In genomic region chr4:98794565-98795205, GRCh38 we compare ENCODE assay signal across 1 cellular context.
TF ChIP-seq lines count a peak whose summit lies in the region.

No MANE protein-coding gene starts in this region.

TF ChIP-seq in GM12878, 131 proteins besides CTCF, POLR2A, EP300 and RAD21:
- TF ChIP-seq ZNF592 (IDR thresholded peaks at IDR 0.05), result no peak
- no peak for TF ChIP-seq ZBTB11 (CRISPR knock-in tag; IDR thresholded peaks at IDR 0.05)
- TF ChIP-seq FOS (IDR thresholded peaks at IDR 0.05; ENCODE audit: borderline replicate concordance, extremely low read depth, insufficient read length), result no peak
- no peak for TF ChIP-seq HCFC1 (IDR thresholded peaks at IDR 0.05; ENCODE audit: low read length)
- TF ChIP-seq SIX5 (IDR thresholded peaks at IDR 0.05; ENCODE audit: low read depth, low read length, severe bottlenecking), result no peak
- TF ChIP-seq CEBPB (IDR thresholded peaks at IDR 0.05; ENCODE audit: borderline replicate concordance in 1 of 2, low read depth in 2 of 2, low read length in 2 of 2), result no peak
- no peak for TF ChIP-seq BRCA1 (IDR thresholded peaks at IDR 0.05; ENCODE audit: low read depth, low read length)
- TF ChIP-seq, protein P1, sequence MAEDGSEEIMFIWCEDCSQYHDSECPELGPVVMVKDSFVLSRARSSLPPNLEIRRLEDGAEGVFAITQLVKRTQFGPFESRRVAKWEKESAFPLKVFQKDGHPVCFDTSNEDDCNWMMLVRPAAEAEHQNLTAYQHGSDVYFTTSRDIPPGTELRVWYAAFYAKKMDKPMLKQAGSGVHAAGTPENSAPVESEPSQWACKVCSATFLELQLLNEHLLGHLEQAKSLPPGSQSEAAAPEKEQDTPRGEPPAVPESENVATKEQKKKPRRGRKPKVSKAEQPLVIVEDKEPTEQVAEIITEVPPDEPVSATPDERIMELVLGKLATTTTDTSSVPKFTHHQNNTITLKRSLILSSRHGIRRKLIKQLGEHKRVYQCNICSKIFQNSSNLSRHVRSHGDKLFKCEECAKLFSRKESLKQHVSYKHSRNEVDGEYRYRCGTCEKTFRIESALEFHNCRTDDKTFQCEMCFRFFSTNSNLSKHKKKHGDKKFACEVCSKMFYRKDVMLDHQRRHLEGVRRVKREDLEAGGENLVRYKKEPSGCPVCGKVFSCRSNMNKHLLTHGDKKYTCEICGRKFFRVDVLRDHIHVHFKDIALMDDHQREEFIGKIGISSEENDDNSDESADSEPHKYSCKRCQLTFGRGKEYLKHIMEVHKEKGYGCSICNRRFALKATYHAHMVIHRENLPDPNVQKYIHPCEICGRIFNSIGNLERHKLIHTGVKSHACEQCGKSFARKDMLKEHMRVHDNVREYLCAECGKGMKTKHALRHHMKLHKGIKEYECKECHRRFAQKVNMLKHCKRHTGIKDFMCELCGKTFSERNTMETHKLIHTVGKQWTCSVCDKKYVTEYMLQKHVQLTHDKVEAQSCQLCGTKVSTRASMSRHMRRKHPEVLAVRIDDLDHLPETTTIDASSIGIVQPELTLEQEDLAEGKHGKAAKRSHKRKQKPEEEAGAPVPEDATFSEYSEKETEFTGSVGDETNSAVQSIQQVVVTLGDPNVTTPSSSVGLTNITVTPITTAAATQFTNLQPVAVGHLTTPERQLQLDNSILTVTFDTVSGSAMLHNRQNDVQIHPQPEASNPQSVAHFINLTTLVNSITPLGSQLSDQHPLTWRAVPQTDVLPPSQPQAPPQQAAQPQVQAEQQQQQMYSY (CRISPR knock-in tag; IDR thresholded peaks at IDR 0.05), result no peak
- TF ChIP-seq NFIC (IDR thresholded peaks at IDR 0.05; ENCODE audit: low read depth, low read length), result no peak
- no peak for TF ChIP-seq TARDBP (IDR thresholded peaks at IDR 0.05; ENCODE audit: borderline replicate concordance)
- no peak for TF ChIP-seq LARP7 (IDR thresholded peaks at IDR 0.05)
- TF ChIP-seq IRF4 (IDR thresholded peaks at IDR 0.05; ENCODE audit: low read depth, low read length), result no peak
- TF ChIP-seq ESRRA (IDR thresholded peaks at IDR 0.05; ENCODE audit: low read length), result no peak
- no peak for TF ChIP-seq TCF7 (IDR thresholded peaks at IDR 0.05; ENCODE audit: borderline replicate concordance)
- no peak for TF ChIP-seq POU2F2 (IDR thresholded peaks at IDR 0.05; ENCODE audit: borderline replicate concordance, low read depth, low read length)
